8 cellular contexts compared by ENCODE assay signal in genomic region chr6:89951574-89952360, GRCh38. TPM values are rescaled to one million over a fixed set of nuclear protein-coding genes. Genes with fewer than 3 reads are reported as not detected.
DNase-seq lines count a peak whose midpoint lies in the region; ATAC-seq and TF ChIP-seq lines count a peak whose summit lies in the region.

No MANE protein-coding gene starts in this region.

- peaks cover 10% of the 10 kb centered on the region for H4K20me1 ChIP-seq in Loucy (ENCODE audit: insufficient read depth, low read length, poor library complexity, severe bottlenecking)

- H2AFZ ChIP-seq in Loucy (ENCODE audit: low read length) = no peak overlapping the region

- peak; percentile 33 for DNase-seq in COLO668 (lab: John Stamatoyannopoulos, UW; ENCODE audit: unreplicated experiment)
- peak; percentile 43 for DNase-seq in astrocyte of the cerebellum (ENCODE audit: low read depth)
- DNase-seq in medulla oblongata (ENCODE audit: extremely low spot score) = peak; percentile 60
- DNase-seq in osteocyte (ENCODE audit: extremely low spot score, unreplicated experiment) = no peak
- DNase-seq in stimulated activated CD4-positive, alpha-beta T cell treated with anti-CD3 and anti-CD28 coated beads, Interleukin-15, amount 100 ng/mL, for 24 hours = no peak
- no peak for DNase-seq in 8988T

- H3K27me3 Mint-ChIP-seq in osteocyte (ENCODE audit: unreplicated experiment) = peaks cover 3% of the 10 kb centered on the region

- no peak for TF ChIP-seq CTCF in Loucy (conservative IDR thresholded peaks at IDR 0.05; ENCODE audit: low read length)
- TF ChIP-seq CTCF in astrocyte of the cerebellum (IDR thresholded peaks at IDR 0.05; ENCODE audit: low read depth, low read length, missing control alignments) = no peak
- TF ChIP-seq CTCF in osteocyte (IDR thresholded peaks at IDR 0.05) = no peak

- peaks cover 33% of the 10 kb centered on the region for H3K4me1 ChIP-seq in Loucy (ENCODE audit: insufficient read depth, low read length, poor library complexity, severe bottlenecking)

- no peak for ATAC-seq in GM19395 (IDR thresholded peaks at IDR 0.05; ENCODE audit: unreplicated experiment)

- H3K9me3 Mint-ChIP-seq in osteocyte (ENCODE audit: unreplicated experiment) = no peaks in the 10 kb centered on the region

- in situ Hi-C loops in astrocyte of the cerebellum (cut with HindIII; ENCODE audit: low sequenced_read_pairs) = loop anchor here (25.0 kb wide), 1 partner anchor 536 kb away; no protein-coding TSS in a partner anchor

- no peaks in the 10 kb centered on the region for H3K9me3 ChIP-seq in Loucy (ENCODE audit: insufficient read depth, low read depth, low read length)

- peak overlapping the region; percentile 63 for H3K4me2 ChIP-seq in Loucy (ENCODE audit: low read depth, low read length, poor library complexity, severe bottlenecking)

- peak overlapping the region; percentile 39 for H3K4me3 ChIP-seq in Loucy (ENCODE audit: low read length, poor library complexity, severe bottlenecking)
- no peak overlapping the region for H3K4me3 ChIP-seq in astrocyte of the cerebellum (ENCODE audit: low read depth, low read length)

- no peaks in the 10 kb centered on the region for H3K36me3 Mint-ChIP-seq in osteocyte (ENCODE audit: unreplicated experiment)

- H3K9ac ChIP-seq in Loucy (ENCODE audit: low read depth, low read length, poor library complexity, severe bottlenecking) = no peak overlapping the region

- no peaks in the 10 kb centered on the region for H3K9me2 ChIP-seq in Loucy (replicated peaks; ENCODE audit: low read depth, low read length)

- H3K27me3 ChIP-seq in Loucy (ENCODE audit: insufficient read depth, low read length, poor library complexity, severe bottlenecking) = no peaks in the 10 kb centered on the region

- no peak overlapping the region for H3K27ac Mint-ChIP-seq in osteocyte (ENCODE audit: unreplicated experiment)

- H3K4me3 Mint-ChIP-seq in osteocyte (ENCODE audit: unreplicated experiment) = no peak overlapping the region

- no peaks in the 10 kb centered on the region for H3K4me1 Mint-ChIP-seq in osteocyte (ENCODE audit: unreplicated experiment)

- peaks cover 30% of the 10 kb centered on the region; the same call in 1 of the 2 replicates for H3K36me3 ChIP-seq in Loucy (ENCODE audit: insufficient read depth, low read length)

- no peaks in the 10 kb centered on the region for H3K79me2 ChIP-seq in Loucy (ENCODE audit: insufficient read depth, low read length)

- H3F3A ChIP-seq in Loucy (ENCODE audit: low read depth) = no peaks in the 10 kb centered on the region; the same call in 1 of the 2 replicates

RNA-seq across cellular contexts. Expression of gene GJA10, which starts 57.5 kb away (rescaled TPM):
- not detected in 2 replicates for total RNA-seq in osteocyte

Comparison
In these comparisons a context has a peak if more than half of its experiments do, and no peak if none do; other contexts are left out.
1. DNase-seq: peak in COLO668 (single experiment), astrocyte of the cerebellum (single experiment) and medulla oblongata (single experiment); none in osteocyte (single experiment), stimulated activated CD4-positive, alpha-beta T cell treated with anti-CD3 and anti-CD28 coated beads, Interleukin-15, amount 100 ng/mL, for 24 hours (single experiment) and 8988T (single experiment).